8 cellular contexts compared by ENCODE assay signal in genomic region chr21:36156339-36156814, GRCh38. TPM values are rescaled to one million over a fixed set of nuclear protein-coding genes. Genes with fewer than 3 reads are reported as not detected.
DNase-seq lines count a peak whose midpoint lies in the region; ATAC-seq, FAIRE-seq and TF ChIP-seq lines count a peak whose summit lies in the region.

No MANE protein-coding gene starts in this region.

- H3K36me3 ChIP-seq in DOHH2 (ENCODE audit: control insufficient read depth, low read length) = no peaks in the 10 kb centered on the region

- H3K4me1 Mint-ChIP-seq in activated T-helper 17 cell treated with anti-CD3 and anti-CD28 coated beads, Interleukin-2, amount 50 U/mL, for 72 hours = peaks cover 14% of the 10 kb centered on the region
- H3K4me1 Mint-ChIP-seq in naive thymus-derived CD8-positive, alpha-beta T cell = peaks cover 6 to 43% (median 32%) of the 10 kb centered on the region in 4 donors
- H3K4me1 Mint-ChIP-seq in stimulated activated memory B cell treated with anti-CD40 and anti-IgM and Interleukin-4, amounts not matched to agents 10 μg/mL and 1 μg/mL and 100 μg/mL, for 72 hours = peaks cover 33% of the 10 kb centered on the region

- H3K4me3 Mint-ChIP-seq in activated T-helper 17 cell treated with anti-CD3 and anti-CD28 coated beads, Interleukin-2, amount 50 U/mL, for 72 hours = peak overlapping the region; percentile 79
- H3K4me3 Mint-ChIP-seq in naive thymus-derived CD8-positive, alpha-beta T cell = peak overlapping the region; percentile 72 to 91 (median 82)
- H3K4me3 Mint-ChIP-seq in stimulated activated memory B cell treated with anti-CD40 and anti-IgM and Interleukin-4, amounts not matched to agents 10 μg/mL and 1 μg/mL and 100 μg/mL, for 72 hours = peak overlapping the region; percentile 84

- H3K9me3 ChIP-seq in DOHH2 (ENCODE audit: control insufficient read depth, insufficient read depth, low read length) = no peaks in the 10 kb centered on the region

- no peak for FAIRE-seq in H54 (lab: Jason Lieb, UNC)

- no peaks in the 10 kb centered on the region for H3K27me3 Mint-ChIP-seq in activated T-helper 17 cell treated with anti-CD3 and anti-CD28 coated beads, Interleukin-2, amount 50 U/mL, for 72 hours
- H3K27me3 Mint-ChIP-seq in naive thymus-derived CD8-positive, alpha-beta T cell = no peaks in the 10 kb centered on the region
- no peaks in the 10 kb centered on the region for H3K27me3 Mint-ChIP-seq in stimulated activated memory B cell treated with anti-CD40 and anti-IgM and Interleukin-4, amounts not matched to agents 10 μg/mL and 1 μg/mL and 100 μg/mL, for 72 hours

- H3F3A ChIP-seq in DOHH2 (ENCODE audit: control insufficient read depth, insufficient read depth) = no peaks in the 10 kb centered on the region

- no peaks in the 10 kb centered on the region for H3K9me2 ChIP-seq in DOHH2 (replicated peaks; ENCODE audit: control insufficient read depth, low read length)

- H3K9me3 Mint-ChIP-seq in activated T-helper 17 cell treated with anti-CD3 and anti-CD28 coated beads, Interleukin-2, amount 50 U/mL, for 72 hours = no peaks in the 10 kb centered on the region
- H3K9me3 Mint-ChIP-seq in naive thymus-derived CD8-positive, alpha-beta T cell = no peaks in the 10 kb centered on the region
- no peaks in the 10 kb centered on the region for H3K9me3 Mint-ChIP-seq in stimulated activated memory B cell treated with anti-CD40 and anti-IgM and Interleukin-4, amounts not matched to agents 10 μg/mL and 1 μg/mL and 100 μg/mL, for 72 hours

- TF ChIP-seq CTCF in DOHH2 (IDR thresholded peaks at IDR 0.05; ENCODE audit: low read depth, low read length, poor library complexity, severe bottlenecking) (no peak), LNCaP clone FGC (IDR thresholded peaks at IDR 0.05; ENCODE audit: control insufficient read depth, extremely low read depth, insufficient read depth) (no peak), fibroblast of mammary gland (conservative IDR thresholded peaks at IDR 0.05; ENCODE audit: control insufficient read depth, insufficient read depth, low read depth, low read length) (no peak)

- H3K4me2 ChIP-seq in DOHH2 (ENCODE audit: low read length) = peak overlapping the region; percentile 83

- H3K4me1 ChIP-seq in DOHH2 (ENCODE audit: control insufficient read depth, low read length) = peaks cover 15% of the 10 kb centered on the region

- H3K27ac ChIP-seq in DOHH2 (ENCODE audit: low read depth, low read length) = no peak overlapping the region

- no peak overlapping the region for H3K27ac Mint-ChIP-seq in activated T-helper 17 cell treated with anti-CD3 and anti-CD28 coated beads, Interleukin-2, amount 50 U/mL, for 72 hours
- peak overlapping the region in 7 of 10 donors; percentile 61 to 91 (median 85) for H3K27ac Mint-ChIP-seq in naive thymus-derived CD8-positive, alpha-beta T cell
- peak overlapping the region; percentile 69 for H3K27ac Mint-ChIP-seq in stimulated activated memory B cell treated with anti-CD40 and anti-IgM and Interleukin-4, amounts not matched to agents 10 μg/mL and 1 μg/mL and 100 μg/mL, for 72 hours

- peak; percentile 98 for DNase-seq in H54 (ENCODE audit: insufficient read length, low spot score)
- peak; percentile 86 for DNase-seq in LNCaP clone FGC (ENCODE audit: low read depth)
- peak; percentile 92 for DNase-seq in RPMI7951 (ENCODE audit: low read depth)
- DNase-seq in fibroblast of mammary gland (ENCODE audit: low read depth) = peak; percentile 98
- DNase-seq in naive thymus-derived CD8-positive, alpha-beta T cell = peak; percentile 99 to 100 (median 100)

- POLR2A ChIA-PET in naive thymus-derived CD8-positive, alpha-beta T cell (lab: Charles Lee) = interaction anchor here (0.6 to 2.6 kb wide), 9 partner anchors 11 to 164 kb away, joined by 3 to 19 read pairs (median 5); partner anchors contain the start of genes MORC3 and SETD4

- H3K79me2 ChIP-seq in DOHH2 (ENCODE audit: control insufficient read depth, low read length) = no peaks in the 10 kb centered on the region

- H3K4me3 ChIP-seq in DOHH2 (ENCODE audit: low read length) = peak overlapping the region; percentile 92
- H3K4me3 ChIP-seq in LNCaP clone FGC (ENCODE audit: low read depth, low read length) = peak overlapping the region; percentile 84
- H3K4me3 ChIP-seq in fibroblast of mammary gland (ENCODE audit: control insufficient read depth, low read depth, low read length) = peak overlapping the region; percentile 66

- H3K27me3 ChIP-seq in DOHH2 (ENCODE audit: control insufficient read depth, low read length) = peaks cover 9% of the 10 kb centered on the region

- peak; percentile 87 for ATAC-seq in activated T-helper 17 cell treated with anti-CD3 and anti-CD28 coated beads, Interleukin-2, amount 50 U/mL, for 72 hours (replicated peaks)
- ATAC-seq in naive thymus-derived CD8-positive, alpha-beta T cell = peak; percentile 84 to 89
- peak; percentile 96 for ATAC-seq in stimulated activated memory B cell treated with anti-CD40 and anti-IgM and Interleukin-4, amounts not matched to agents 10 μg/mL and 1 μg/mL and 100 μg/mL, for 72 hours

- no peaks in the 10 kb centered on the region for H3K36me3 Mint-ChIP-seq in activated T-helper 17 cell treated with anti-CD3 and anti-CD28 coated beads, Interleukin-2, amount 50 U/mL, for 72 hours (ENCODE audit: low read depth)
- H3K36me3 Mint-ChIP-seq in naive thymus-derived CD8-positive, alpha-beta T cell = no peaks in the 10 kb centered on the region
- peaks cover 12% of the 10 kb centered on the region for H3K36me3 Mint-ChIP-seq in stimulated activated memory B cell treated with anti-CD40 and anti-IgM and Interleukin-4, amounts not matched to agents 10 μg/mL and 1 μg/mL and 100 μg/mL, for 72 hours

- no peaks in the 10 kb centered on the region for H4K20me1 ChIP-seq in DOHH2 (ENCODE audit: control insufficient read depth, insufficient read depth, low read depth, low read length)

- no peak for TF ChIP-seq POLR2A in H54 (IDR thresholded peaks at IDR 0.05; ENCODE audit: low read depth, low read length)

RNA-seq across cellular contexts. Expression of gene DOP1B, which starts 0.2 kb away (rescaled TPM):
- 7.6 and 8.1 TPM in 2 replicates for total RNA-seq in RPMI7951 (2014; rRNA removed; shearing (Covaris generic))
- 10 to 100 TPM; 13.5 to 13.6 TPM for total RNA-seq in activated T-helper 17 cell treated with anti-CD3 and anti-CD28 coated beads, Interleukin-2, amount 50 U/mL, for 72 hours
- 10 to 100 TPM; 15.4 to 15.8 TPM for total RNA-seq in naive thymus-derived CD8-positive, alpha-beta T cell
- 1 to 10 TPM; 4.6 to 8.4 (median 5.0) TPM for polyA plus RNA-seq in naive thymus-derived CD8-positive, alpha-beta T cell

RNA-seq across cellular contexts. Expression of gene CBR3, which starts 21.5 kb away (rescaled TPM):
- total RNA-seq in RPMI7951 (2014; rRNA removed; shearing (Covaris generic)) = 32.9 and 41.7 TPM in 2 replicates
- total RNA-seq in activated T-helper 17 cell treated with anti-CD3 and anti-CD28 coated beads, Interleukin-2, amount 50 U/mL, for 72 hours = 10 to 100 TPM; 19.7 to 23.2 TPM
- 1 to 10 TPM; 4.6 to 5.3 TPM for total RNA-seq in naive thymus-derived CD8-positive, alpha-beta T cell
- 10 to 100 TPM in 1 of 3 donors, 1 to 10 TPM in 2; 5.4 to 11.6 (median 8.0) TPM for polyA plus RNA-seq in naive thymus-derived CD8-positive, alpha-beta T cell
